ENCODE assay signal across 8 cellular contexts in the genomic region with DNA sequence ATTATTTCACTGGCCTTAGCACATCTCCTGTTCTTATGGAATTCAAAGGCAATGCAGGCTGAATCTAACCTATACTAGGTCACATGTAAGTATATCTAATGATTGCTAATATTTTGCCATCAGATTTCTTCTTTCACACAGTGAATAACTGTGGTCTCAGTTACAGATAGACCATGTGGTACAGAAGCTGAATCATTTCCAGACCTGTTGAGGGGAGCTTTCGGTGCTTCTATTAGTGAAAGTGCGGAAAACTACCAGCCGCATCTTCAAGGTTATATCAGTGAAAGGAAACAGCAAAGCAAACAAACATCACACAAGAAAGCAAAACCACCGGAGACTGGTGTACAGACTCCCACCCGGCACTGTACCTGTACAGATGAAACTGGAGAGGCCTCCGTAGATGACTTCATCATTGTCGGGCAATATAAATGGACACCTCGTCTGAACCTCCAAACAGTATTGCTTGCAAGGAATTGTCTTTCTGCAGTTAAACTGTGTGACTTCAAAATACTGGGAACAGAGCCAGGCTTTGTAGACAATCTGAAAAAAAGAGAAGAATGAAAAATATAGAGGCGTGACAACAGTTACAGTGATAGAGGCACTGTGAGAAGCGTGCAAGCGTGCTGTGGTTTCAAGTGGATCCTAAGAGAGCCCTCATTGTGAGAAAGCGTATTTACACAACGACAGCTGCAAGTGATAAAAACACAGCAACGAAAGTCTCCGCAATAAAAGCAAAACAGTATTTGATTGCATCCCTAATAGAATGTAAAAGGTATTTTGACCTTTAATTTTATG.
DNase-seq lines count a peak whose midpoint lies in the region; ATAC-seq and TF ChIP-seq lines count a peak whose summit lies in the region.

No MANE protein-coding gene starts in this region.

- H3K9me3 ChIP-seq in smooth muscle cell (replicated peaks; ENCODE audit: low read depth): no peaks in the 10 kb centered on the region

- no peak overlapping the region for H2AFZ ChIP-seq in smooth muscle cell (ENCODE audit: low read depth)

- H3K4me1 ChIP-seq in smooth muscle cell (ENCODE audit: low read depth): no peaks in the 10 kb centered on the region

- no peak for TF ChIP-seq POLR2A in erythroblast (IDR thresholded peaks at IDR 0.05; ENCODE audit: low read length)

- ATAC-seq in GM21381 (IDR thresholded peaks at IDR 0.05; ENCODE audit: unreplicated experiment): no peak

- H3K27ac ChIP-seq in smooth muscle cell (ENCODE audit: low read depth): no peak overlapping the region

- DNase-seq in HCEC 1CT (peak; percentile 45), NCI-H345 treated with DMSO at 0.1 percent for 48 hours (lab: John Stamatoyannopoulos, UW; ENCODE audit: unreplicated experiment) (peak; percentile 99), fibroblast of mammary gland (ENCODE audit: low read depth) (peak; percentile 4), smooth muscle cell (lab: John Stamatoyannopoulos, UW; ENCODE audit: unreplicated experiment) (no peak), T-helper 9 cell (no peak), NOMO-1 treated with dmso at 0.1 percent for 144 hours (lab: John Stamatoyannopoulos, UW; ENCODE audit: unreplicated experiment) (no peak), erythroblast (lab: John Stamatoyannopoulos, UW) (no peak)

- H3K36me3 ChIP-seq in smooth muscle cell (ENCODE audit: low read depth): no peaks in the 10 kb centered on the region

- no peaks in the 10 kb centered on the region for H3K79me2 ChIP-seq in smooth muscle cell (ENCODE audit: low read depth)

- H3K4me3 ChIP-seq in fibroblast of mammary gland (ENCODE audit: control insufficient read depth, low read depth, low read length) (no peak overlapping the region), smooth muscle cell (peak overlapping the region; percentile 6)

- H4K20me1 ChIP-seq in smooth muscle cell (ENCODE audit: low read depth): no peaks in the 10 kb centered on the region

- no peaks in the 10 kb centered on the region for H3F3A ChIP-seq in smooth muscle cell (ENCODE audit: low read depth)

- no peak overlapping the region for H3K4me2 ChIP-seq in smooth muscle cell

- WGBS in smooth muscle cell (ENCODE audit: low lambda C conversion rate): 81% methylated on average over 15 of the region's 15 CpGs

- no peaks in the 10 kb centered on the region for H3K27me3 ChIP-seq in smooth muscle cell (ENCODE audit: low read depth)

- H3K9ac ChIP-seq in smooth muscle cell (ENCODE audit: low read depth): no peak overlapping the region

- TF ChIP-seq CTCF in fibroblast of mammary gland (conservative IDR thresholded peaks at IDR 0.05; ENCODE audit: control insufficient read depth, insufficient read depth, low read depth, low read length) (no peak), smooth muscle cell (IDR thresholded peaks at IDR 0.05; ENCODE audit: borderline replicate concordance, insufficient read depth, poor library complexity, severe bottlenecking) (no peak)

Comparison
In these comparisons a context has a peak if more than half of its experiments do, and no peak if none do; other contexts are left out.
1. DNase-seq: peak in HCEC 1CT (single experiment), NCI-H345 treated with DMSO at 0.1 percent for 48 hours (single experiment) and fibroblast of mammary gland (single experiment); none in smooth muscle cell (single experiment), T-helper 9 cell (single experiment), NOMO-1 treated with dmso at 0.1 percent for 144 hours (single experiment) and erythroblast (0 of 2).